Comparison of ENCODE assay signal across 9 cellular contexts in genomic region chr7:70238171-70238575, GRCh38.
A peak's percentile ranks its signal among the peaks of the same experiment; 100 is the strongest.
DNase-seq lines count a peak whose midpoint lies in the region; ATAC-seq, FAIRE-seq and TF ChIP-seq lines count a peak whose summit lies in the region.
"Had no signal": no experiment of that assay in that cellular context is flagged by ENCODE, and none has a peak within 500 bp of the region (broad histone marks: within the 10 kb centered on the region; RNA-seq: fewer than 3 reads in every experiment).

No MANE protein-coding gene starts in this region.

- intact Hi-C loops in kidney (cut with DNase I): no loop called here
- intact Hi-C loops in cardiac septum (cut with DNase I): no loop called here

- no peaks in the 10 kb centered on the region for H3K36me3 ChIP-seq in MG63
- no peaks in the 10 kb centered on the region for H3K36me3 ChIP-seq in kidney (ENCODE audit: control insufficient read depth in 1 of 2, insufficient read depth in 2 of 2, low read length in 2 of 2)

- no peak for TF ChIP-seq CTCF in kidney (IDR thresholded peaks at IDR 0.05; ENCODE audit: borderline replicate concordance, extremely low read depth, insufficient read depth)

- peaks cover 0 to 4% of the 10 kb centered on the region in 2 donors for H3K4me1 ChIP-seq in kidney (ENCODE audit: control insufficient read depth in 1 of 2, insufficient read depth in 1 of 2, low read depth in 1 of 2, low read length in 2 of 2)
- H3K4me1 ChIP-seq: foreskin keratinocyte had no signal

- ATAC-seq in GM19328 (IDR thresholded peaks at IDR 0.05; ENCODE audit: unreplicated experiment): peak; percentile 97
- peak; percentile 99 for ATAC-seq in HG02981 (IDR thresholded peaks at IDR 0.05; ENCODE audit: unreplicated experiment)
- ATAC-seq: foreskin keratinocyte had no signal

- H3K9ac ChIP-seq in kidney (ENCODE audit: low read length in 2 of 2): no peak overlapping the region

- H3K27ac ChIP-seq in kidney (ENCODE audit: low read depth in 2 of 2, low read length in 2 of 2): no peak overlapping the region
- H3K27ac ChIP-seq: foreskin keratinocyte had no signal

- FAIRE-seq in kidney (lab: Jason Lieb, UNC) (no peak), urothelium cell line (lab: Jason Lieb, UNC) (no peak)

- H3K9me3 ChIP-seq in MG63: no peaks in the 10 kb centered on the region
- H3K9me3 ChIP-seq in kidney (ENCODE audit: control insufficient read depth in 1 of 2, low read length in 2 of 2): no peaks in the 10 kb centered on the region

- no peaks in the 10 kb centered on the region for H3K27me3 ChIP-seq in MG63
- H3K27me3 ChIP-seq: foreskin keratinocyte had no signal

- H3K4me3 ChIP-seq in MG63: no peak overlapping the region
- no peak overlapping the region for H3K4me3 ChIP-seq in kidney (ENCODE audit: low read length in 2 of 2)

- DNase-seq in D341Med (ENCODE audit: low spot score): peak; percentile 52
- DNase-seq in SK-N-DZ (ENCODE audit: low spot score): peak; percentile 15
- no peak for DNase-seq in MG63
- no peak for DNase-seq in kidney
- DNase-seq in cardiac septum (ENCODE audit: low spot score): no peak
- no peak for DNase-seq in urothelium cell line (ENCODE audit: low spot score)
- DNase-seq: foreskin keratinocyte had no signal

Comparison
In these comparisons a context has a peak if more than half of its experiments do, and no peak if none do; other contexts are left out.
1. DNase-seq: peak in D341Med (single experiment) and SK-N-DZ (single experiment); none in MG63 (single experiment), kidney (single experiment), cardiac septum (single experiment) and urothelium cell line (single experiment).